In genomic region chrX:132046533-132046932, GRCh38 we compare ENCODE assay signal across 22 cellular contexts.
"Had no signal": no experiment of that assay in that cellular context is flagged by ENCODE, and none has a peak within 500 bp of the region (broad histone marks: within the 10 kb centered on the region; RNA-seq: fewer than 3 reads in every experiment).

No MANE protein-coding gene starts in this region.

- H3K27me3 ChIP-seq: Peyer's patch, SJSA1 had no signal

- DNase-seq: activated CD4-positive, alpha-beta memory T cell treated with anti-CD3 and anti-CD28 coated beads, Interleukin-2, amount 10 ng/mL, durations not matched to agents 7 days and 5 days; activated CD4-positive, alpha-beta T cell treated with anti-CD3 and anti-CD28 coated beads for 36 hours; activated CD4-positive, alpha-beta T cell treated with anti-CD3 and anti-CD28 coated beads, Interleukin-2, amount 50 U/mL, for 1 hour; activated gamma-delta T cell; activated naive CD4-positive, alpha-beta T cell treated with anti-CD3 and anti-CD28 coated beads for 36 hours; activated T-cell treated with anti-CD3 and anti-CD28 coated beads for 4 hours; activated T-cell treated with anti-CD3 and anti-CD28 coated beads, Interleukin-2, amount 50 U/mL, for 48 hours; caudate nucleus; NCI-H1092; NCI-H1417 treated with DMSO at 0.1 percent for 48 hours; NCI-H1694; NCI-H2029 treated with DMSO at 0.1 percent for 48 hours; NCI-H510A treated with DMSO at 0.1 percent for 48 hours; NCI-H69; NK-92 treated with Interleukin-12 subunit alpha and Interleukin-12 subunit beta, amount 100 ng/mL, for 24 hours; Peyer's patch; SHP77; WERI-Rb-1 had no signal

- H3K4me3 ChIP-seq: Peyer's patch, SJSA1 had no signal

- ATAC-seq: activated CD4-positive, alpha-beta T cell treated with anti-CD3 and anti-CD28 coated beads for 36 hours; activated T-helper 17 cell treated with anti-CD3 and anti-CD28 coated beads, Interleukin-2, amount 50 U/mL, for 72 hours; SK-N-SH treated with all-trans-retinoic acid at 6 μM for 48 hours had no signal

- H3K27ac ChIP-seq: KMS-11, Peyer's patch, SJSA1, WERI-Rb-1 had no signal

- H3K9me3 ChIP-seq: Peyer's patch, SJSA1 had no signal

- H3K4me1 ChIP-seq: Peyer's patch, SJSA1 had no signal
